Comparison of ENCODE assay signal across 12 cellular contexts in genomic region chr22:30235687-30236170, GRCh38. TPM values are rescaled to one million over a fixed set of nuclear protein-coding genes. Genes with fewer than 3 reads are reported as not detected.
A peak's percentile ranks its signal among the peaks of the same experiment; 100 is the strongest.
DNase-seq lines count a peak whose midpoint lies in the region; ATAC-seq and TF ChIP-seq lines count a peak whose summit lies in the region.
"Had no signal": no experiment of that assay in that cellular context is flagged by ENCODE, and none has a peak within 500 bp of the region (broad histone marks: within the 10 kb centered on the region; RNA-seq: fewer than 3 reads in every experiment).

No MANE protein-coding gene starts in this region.

- peak overlapping the region; percentile 71 for H2BK120ac ChIP-seq in trophoblast cell (ENCODE audit: insufficient read depth, low read length, poor library complexity)

- H3K79me1 ChIP-seq in trophoblast cell (ENCODE audit: low read length), result peaks cover 16% of the 10 kb centered on the region

- peak; percentile 96 for ATAC-seq in RWPE2 (ENCODE audit: low read depth)
- ATAC-seq in HG03159 (IDR thresholded peaks at IDR 0.05; ENCODE audit: unreplicated experiment), result no peak
- no peak for ATAC-seq in HG02852 (IDR thresholded peaks at IDR 0.05; ENCODE audit: unreplicated experiment)

- H3K4me3 Mint-ChIP-seq in activated naive CD4-positive, alpha-beta T cell treated with anti-CD3 and anti-CD28 coated beads for 36 hours, result no peak overlapping the region
- H3K4me3 Mint-ChIP-seq: T-helper 1 cell treated with Interleukin-12 subunit alpha and Interleukin-12 subunit beta and Interleukin-4 antibody, amounts not matched to agents 30 μg/mL and 1 μg/mL, for 36 hours had no signal

- no peak overlapping the region for H3K4me3 ChIP-seq in GM23248
- H3K4me3 ChIP-seq in RWPE2 (ENCODE audit: severe bottlenecking), result no peak overlapping the region
- no peak overlapping the region for H3K4me3 ChIP-seq in trophoblast cell (ENCODE audit: low read depth, low read length)

- no peak for TF ChIP-seq CTCF in RWPE2 (IDR thresholded peaks at IDR 0.05; ENCODE audit: poor library complexity, severe bottlenecking)

- peak overlapping the region; percentile 80 for H4K91ac ChIP-seq in trophoblast cell (ENCODE audit: low read depth, low read length)

- H3K27ac Mint-ChIP-seq in activated naive CD4-positive, alpha-beta T cell treated with anti-CD3 and anti-CD28 coated beads for 36 hours, result no peak overlapping the region
- H3K27ac Mint-ChIP-seq: T-helper 1 cell treated with Interleukin-12 subunit alpha and Interleukin-12 subunit beta and Interleukin-4 antibody, amounts not matched to agents 30 μg/mL and 1 μg/mL, for 36 hours had no signal

- 39 to 51% methylated on average over 6 to 10 of the region's 10 CpGs for WGBS in GM23248 (ENCODE audit: low coverage in 1 of 2, low lambda C conversion rate in 2 of 2, missing lambda C conversion rate in 2 of 2), 2 experiments
- WGBS in trophoblast cell (ENCODE audit: extremely low coverage, insufficient coverage, insufficient read length), result no CpG with 5 or more reads among the region's 10 CpGs

- in situ Hi-C loops in GM23248 (cut with MboI), result loop anchor here (10.0 kb wide), 1 partner anchor 121 kb away; no protein-coding TSS in a partner anchor

- intact Hi-C loops in posterior vena cava (cut with DNase I), result no loop called here
- intact Hi-C loops in activated naive CD4-positive, alpha-beta T cell treated with anti-CD3 and anti-CD28 coated beads for 36 hours (cut with micrococcal nuclease), result no loop called here

- DNase-seq in GM23248, result peak; percentile 48
- DNase-seq in RWPE2 (ENCODE audit: low spot score), result no peak
- peak; percentile 5 for DNase-seq in fibroblast of gingiva (ENCODE audit: low read depth)
- DNase-seq in trophoblast cell, result no peak
- no peak for DNase-seq in posterior vena cava (ENCODE audit: low spot score)
- DNase-seq in activated naive CD4-positive, alpha-beta T cell treated with anti-CD3 and anti-CD28 coated beads for 36 hours, result no peak
- DNase-seq: NCI-H1930 had no signal

- peak overlapping the region; percentile 49 for H2BK5ac ChIP-seq in trophoblast cell (ENCODE audit: low read depth, low read length, poor library complexity)

- peaks cover 5% of the 10 kb centered on the region for H3K4me1 Mint-ChIP-seq in activated naive CD4-positive, alpha-beta T cell treated with anti-CD3 and anti-CD28 coated beads for 36 hours (ENCODE audit: low read depth)

- H3K4me2 ChIP-seq in GM23248 (ENCODE audit: unreplicated experiment) (no peak overlapping the region), trophoblast cell (ENCODE audit: low read length) (peak overlapping the region; percentile 29)

- H3K14ac ChIP-seq in trophoblast cell (ENCODE audit: low read length), result peak overlapping the region; percentile 59

- CTCF ChIA-PET in activated naive CD4-positive, alpha-beta T cell treated with anti-CD3 and anti-CD28 coated beads for 36 hours (lab: Charles Lee), result no interaction called here

- H3K36me3 Mint-ChIP-seq in activated naive CD4-positive, alpha-beta T cell treated with anti-CD3 and anti-CD28 coated beads for 36 hours (ENCODE audit: low read depth), result peaks cover 2% of the 10 kb centered on the region

- peak overlapping the region; percentile 52 for H4K8ac ChIP-seq in trophoblast cell (ENCODE audit: low read depth, low read length)

- no peaks in the 10 kb centered on the region for H3K9me3 ChIP-seq in GM23248 (ENCODE audit: low read depth)
- H3K9me3 ChIP-seq in RWPE2 (ENCODE audit: severe bottlenecking), result no peaks in the 10 kb centered on the region
- no peaks in the 10 kb centered on the region for H3K9me3 ChIP-seq in trophoblast cell (ENCODE audit: insufficient read depth, low read depth, low read length)
- H3K9me3 ChIP-seq: neutrophil had no signal

- no peaks in the 10 kb centered on the region for H3K27me3 ChIP-seq in GM23248 (replicated peaks; ENCODE audit: insufficient read depth)
- no peaks in the 10 kb centered on the region for H3K27me3 ChIP-seq in RWPE2 (ENCODE audit: insufficient read depth, poor library complexity, severe bottlenecking)
- H3K27me3 ChIP-seq in trophoblast cell (ENCODE audit: insufficient read depth, low read length), result no peaks in the 10 kb centered on the region

- H3K36me3 ChIP-seq in GM23248 (ENCODE audit: low read depth) (no peaks in the 10 kb centered on the region), RWPE2 (ENCODE audit: low read depth) (no peaks in the 10 kb centered on the region), trophoblast cell (ENCODE audit: control insufficient read depth in 1 of 2, insufficient read depth in 2 of 2, low read length in 2 of 2) (no peaks in the 10 kb centered on the region)
- H3K36me3 ChIP-seq: neutrophil had no signal

- H3K27me3 Mint-ChIP-seq in activated naive CD4-positive, alpha-beta T cell treated with anti-CD3 and anti-CD28 coated beads for 36 hours (ENCODE audit: low read depth), result no peaks in the 10 kb centered on the region

- no peaks in the 10 kb centered on the region for H3K79me2 ChIP-seq in GM23248 (ENCODE audit: insufficient read depth)
- no peaks in the 10 kb centered on the region for H3K79me2 ChIP-seq in trophoblast cell (ENCODE audit: control insufficient read depth, insufficient read depth, low read length, poor library complexity)

- H2AFZ ChIP-seq in GM23248 (peak overlapping the region; percentile 34; the same call in 1 of the 2 replicates), trophoblast cell (ENCODE audit: insufficient read depth, low read length, poor library complexity) (peak overlapping the region; percentile 10)

- H4K20me1 ChIP-seq in GM23248 (ENCODE audit: insufficient read depth), result no peaks in the 10 kb centered on the region

- peak overlapping the region; percentile 74 for H2BK12ac ChIP-seq in trophoblast cell (ENCODE audit: low read length)

- no peaks in the 10 kb centered on the region for H3K9me3 Mint-ChIP-seq in activated naive CD4-positive, alpha-beta T cell treated with anti-CD3 and anti-CD28 coated beads for 36 hours
- H3K9me3 Mint-ChIP-seq: activated T-helper 2 cell treated with anti-CD3 and anti-CD28 coated beads, Interferon-gamma antibody, Interleukin-2, Interleukin-4, amounts not matched to agents 10 μg/mL and 5 μg/mL and 100 μg/mL, durations not matched to agents 14 hours and 24 hours and 36 hours; T-helper 1 cell treated with Interleukin-12 subunit alpha and Interleukin-12 subunit beta and Interleukin-4 antibody, amounts not matched to agents 30 μg/mL and 1 μg/mL, for 36 hours had no signal

- H3K4me1 ChIP-seq in GM23248 (ENCODE audit: insufficient read depth), result peaks cover 10% of the 10 kb centered on the region; the same call in 1 of the 2 replicates
- peaks cover 12% of the 10 kb centered on the region for H3K4me1 ChIP-seq in RWPE2 (ENCODE audit: insufficient read depth, poor library complexity, severe bottlenecking)
- H3K4me1 ChIP-seq in trophoblast cell (ENCODE audit: control insufficient read depth in 1 of 2, insufficient read depth in 2 of 2, low read length in 2 of 2), result peaks cover 22% of the 10 kb centered on the region in 2 experiments

- peak overlapping the region; percentile 24 for H3K27ac ChIP-seq in GM23248
- peak overlapping the region; percentile 65 for H3K27ac ChIP-seq in RWPE2 (ENCODE audit: poor library complexity, severe bottlenecking)
- peak overlapping the region; percentile 71 for H3K27ac ChIP-seq in trophoblast cell (ENCODE audit: low read depth, low read length)
- H3K27ac ChIP-seq: neutrophil had no signal

- H3K4ac ChIP-seq in trophoblast cell (ENCODE audit: low read depth, low read length), result no peak overlapping the region

- H3K9ac ChIP-seq in GM23248 (no peak overlapping the region), trophoblast cell (ENCODE audit: low read length) (no peak overlapping the region)

- no peak overlapping the region for H3K23ac ChIP-seq in trophoblast cell (ENCODE audit: low read length)

- H3K9me2 ChIP-seq in GM23248 (ENCODE audit: insufficient read depth), result no peaks in the 10 kb centered on the region

- H3K18ac ChIP-seq in trophoblast cell (ENCODE audit: low read length), result no peak overlapping the region

- no peak overlapping the region for H4K12ac ChIP-seq in trophoblast cell (ENCODE audit: low read depth, low read length)

- H2AK5ac ChIP-seq in trophoblast cell (ENCODE audit: low read length), result no peak overlapping the region

- H3F3A ChIP-seq in GM23248 (ENCODE audit: insufficient read depth), result no peaks in the 10 kb centered on the region

RNA-seq across cellular contexts. Expression of gene LIF, which starts 10.8 kb away (rescaled TPM):
- 1.6 and 1.9 TPM in 2 replicates for total RNA-seq in GM23248 (2014; rRNA removed; shearing (Covaris generic))
- polyA plus RNA-seq in GM23248 (2016; fragmentation: Nextera tagmentation; extraction: Ambion mirVana), result 1.0 and 1.4 TPM in 2 replicates
- 1.2 and 1.4 TPM in 2 replicates for polyA plus RNA-seq in trophoblast cell (2013)
- total RNA-seq in posterior vena cava, result 1 to 10 TPM; 2.6 to 8.1 TPM
- total RNA-seq in activated naive CD4-positive, alpha-beta T cell treated with anti-CD3 and anti-CD28 coated beads for 36 hours, result 100 to 1,000 TPM; 111 to 115 TPM

RNA-seq across cellular contexts. Expression of gene OSM, which starts 30.9 kb away (rescaled TPM):
- not detected in 2 replicates for total RNA-seq in GM23248 (2014; rRNA removed; shearing (Covaris generic))
- polyA plus RNA-seq in GM23248 (2016; fragmentation: Nextera tagmentation; extraction: Ambion mirVana), result not detected in 2 replicates
- 0.19 and 0.25 TPM in 2 replicates for polyA plus RNA-seq in trophoblast cell (2013)
- 1 to 10 TPM; 1.0 to 2.0 TPM for total RNA-seq in posterior vena cava
- 10 to 100 TPM in 1 of 2 experiments, 1 to 10 TPM in 1; 8.9 to 11.2 TPM for total RNA-seq in activated naive CD4-positive, alpha-beta T cell treated with anti-CD3 and anti-CD28 coated beads for 36 hours

RNA-seq across cellular contexts. Expression of gene CASTOR1, which starts 53.6 kb away (rescaled TPM):
- total RNA-seq in GM23248 (2014; rRNA removed; shearing (Covaris generic)), result 10.2 and 13.4 TPM in 2 replicates
- 8.7 and 10.2 TPM in 2 replicates for polyA plus RNA-seq in GM23248 (2016; fragmentation: Nextera tagmentation; extraction: Ambion mirVana)
- 41.1 and 44.2 TPM in 2 replicates for polyA plus RNA-seq in trophoblast cell (2013)
- 10 to 100 TPM in 1 of 2 donors, 1 to 10 TPM in 1; 9.8 to 14.3 TPM for total RNA-seq in posterior vena cava
- 1 to 10 TPM; 2.1 to 3.8 TPM for total RNA-seq in activated naive CD4-positive, alpha-beta T cell treated with anti-CD3 and anti-CD28 coated beads for 36 hours

Comparison
In these comparisons a context has a peak if more than half of its experiments do, and no peak if none do; other contexts are left out.
1. DNase-seq: peak in GM23248 (single experiment) and fibroblast of gingiva (single experiment); none in RWPE2 (single experiment), trophoblast cell (0 of 2), posterior vena cava (single experiment) and activated naive CD4-positive, alpha-beta T cell treated with anti-CD3 and anti-CD28 coated beads for 36 hours (single experiment).
2. RNA of gene LIF, which starts 10.8 kb away (total RNA-seq): 111 to 115 TPM in activated naive CD4-positive, alpha-beta T cell treated with anti-CD3 and anti-CD28 coated beads for 36 hours; 2.6 to 8.1 TPM in posterior vena cava and 1.6 to 1.9 TPM in GM23248; every median in the first group is over 10 times any median in the second.
3. Peak in every context shown above with its lines, with median percentiles within 50 percentile points of each other: H3K27ac ChIP-seq.